In the genomic region with DNA sequence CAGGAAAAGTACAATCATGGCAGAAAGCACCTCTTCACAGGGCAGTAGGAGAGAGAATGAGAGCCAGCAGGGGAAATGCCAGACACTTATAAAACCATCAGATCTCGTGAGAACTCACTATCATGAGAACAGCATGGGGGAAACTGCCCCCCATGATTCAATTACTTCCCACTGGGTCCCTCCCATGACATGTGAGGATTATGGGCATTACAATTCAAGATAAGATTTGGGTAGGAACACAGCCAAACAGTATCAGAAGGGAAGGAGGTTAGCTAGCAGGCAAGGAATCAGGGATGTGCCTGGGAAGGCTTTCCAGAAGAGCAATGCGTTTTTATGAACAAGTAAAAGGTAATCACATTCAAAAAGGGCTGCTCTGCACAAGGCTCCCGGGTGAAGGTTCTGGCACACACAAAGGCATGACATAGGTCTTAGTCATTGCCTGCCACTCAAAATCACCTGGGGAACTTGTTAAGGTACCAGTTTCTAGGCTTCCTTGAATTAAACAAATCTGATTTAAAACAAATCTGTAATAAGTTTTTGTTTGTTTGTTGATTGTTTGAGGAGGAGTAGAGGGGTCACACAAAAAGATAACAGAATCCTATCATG, we compare ENCODE assay signal across 1 cellular context.
TF ChIP-seq lines count a peak whose summit lies in the region.

No MANE protein-coding gene starts in this region.

TF ChIP-seq in H1, 55 proteins besides CTCF, POLR2A, EP300 and RAD21 (continued from another document):
- TF ChIP-seq POLR2AphosphoS5 (IDR thresholded peaks at IDR 0.05; ENCODE audit: low read depth, low read length): no peak
- no peak for TF ChIP-seq SP1 (IDR thresholded peaks at IDR 0.05; ENCODE audit: low read depth, low read length)
- TF ChIP-seq CEBPB (IDR thresholded peaks at IDR 0.05; ENCODE audit: low read depth, low read length): no peak
- no peak for TF ChIP-seq KDM5A (IDR thresholded peaks at IDR 0.05; ENCODE audit: low read length)
- no peak for TF ChIP-seq SIRT6 (IDR thresholded peaks at IDR 0.05; ENCODE audit: low read length)
- TF ChIP-seq EGR1 (IDR thresholded peaks at IDR 0.05; ENCODE audit: borderline replicate concordance, low read depth, low read length): no peak
- TF ChIP-seq CREB1 (IDR thresholded peaks at IDR 0.05): no peak
- TF ChIP-seq RBBP5 (IDR thresholded peaks at IDR 0.05; ENCODE audit: borderline replicate concordance, low read depth, low read length): no peak
- TF ChIP-seq FOSL1 (IDR thresholded peaks at IDR 0.05; ENCODE audit: insufficient read depth, low read depth, low read length): no peak
- TF ChIP-seq, protein P1, sequence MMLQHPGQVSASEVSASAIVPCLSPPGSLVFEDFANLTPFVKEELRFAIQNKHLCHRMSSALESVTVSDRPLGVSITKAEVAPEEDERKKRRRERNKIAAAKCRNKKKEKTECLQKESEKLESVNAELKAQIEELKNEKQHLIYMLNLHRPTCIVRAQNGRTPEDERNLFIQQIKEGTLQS (IDR thresholded peaks at IDR 0.05; ENCODE audit: insufficient read depth, low read depth, low read length): no peak
- no peak for TF ChIP-seq TEAD4 (IDR thresholded peaks at IDR 0.05; ENCODE audit: low read depth, low read length)
